In genomic region chr14:55881577-55882241, GRCh38 we compare ENCODE assay signal across 16 cellular contexts.
DNase-seq lines count a peak whose midpoint lies in the region; ATAC-seq, FAIRE-seq and TF ChIP-seq lines count a peak whose summit lies in the region.
"Had no signal": no experiment of that assay in that cellular context is flagged by ENCODE, and none has a peak within 500 bp of the region (broad histone marks: within the 10 kb centered on the region; RNA-seq: fewer than 3 reads in every experiment).

No MANE protein-coding gene starts in this region.

- H3K4me1 ChIP-seq in HEK293 (ENCODE audit: control insufficient read depth, insufficient read depth, low read length): no peaks in the 10 kb centered on the region
- H3K4me1 ChIP-seq in lower lobe of right lung: no peaks in the 10 kb centered on the region
- no peaks in the 10 kb centered on the region for H3K4me1 ChIP-seq in hepatocyte (ENCODE audit: insufficient read depth)

- no peak overlapping the region for H3K4me2 ChIP-seq in hepatocyte
- H3K4me2 ChIP-seq: KMS-11, smooth muscle cell had no signal

- H3K27me3 ChIP-seq in lower lobe of right lung (ENCODE audit: low read depth) (no peaks in the 10 kb centered on the region), hepatocyte (peaks cover 7% of the 10 kb centered on the region)

- CTCF ChIA-PET in HEK293 (lab: Yijun Ruan, JAX) (interaction anchor here (0.8 kb wide), 1 partner anchor 10 kb away, joined by 3 read pairs; no protein-coding TSS in a partner anchor), RWPE1 (lab: Yijun Ruan, JAX) (no interaction called here)

- no peak for TF ChIP-seq POLR2A in H54 (IDR thresholded peaks at IDR 0.05; ENCODE audit: low read depth, low read length)

- FAIRE-seq in H54 (lab: Jason Lieb, UNC): no peak

- H3K9me3 ChIP-seq in HEK293 (ENCODE audit: control insufficient read depth, insufficient read depth, low read depth, low read length): no peaks in the 10 kb centered on the region
- H3K9me3 ChIP-seq in lower lobe of right lung: no peaks in the 10 kb centered on the region
- no peaks in the 10 kb centered on the region for H3K9me3 ChIP-seq in hepatocyte (ENCODE audit: low read depth)

- no peaks in the 10 kb centered on the region for H3K36me3 ChIP-seq in HEK293 (ENCODE audit: control insufficient read depth in 2 of 2, insufficient read depth in 1 of 2, low read length in 2 of 2)
- H3K36me3 ChIP-seq in lower lobe of right lung: no peaks in the 10 kb centered on the region
- H3K36me3 ChIP-seq in hepatocyte (replicated peaks; ENCODE audit: insufficient read depth, low read depth): no peaks in the 10 kb centered on the region

- WGBS in hepatocyte (ENCODE audit: low lambda C conversion rate, missing lambda C conversion rate): 73% methylated on average over 6 of the region's 6 CpGs

- no peaks in the 10 kb centered on the region for H4K20me1 ChIP-seq in hepatocyte (ENCODE audit: insufficient read depth, poor library complexity, severe bottlenecking)

- peak; percentile 36 for ATAC-seq in sciatic nerve
- ATAC-seq in lower lobe of right lung: no peak
- ATAC-seq: activated T-helper 17 cell treated with anti-CD3 and anti-CD28 coated beads, Interleukin-2, amount 50 U/mL, for 72 hours had no signal

- no peaks in the 10 kb centered on the region for H3K79me2 ChIP-seq in hepatocyte

- POLR2A ChIA-PET in HEK293 (lab: Yijun Ruan, JAX) (no interaction called here), RWPE1 (lab: Yijun Ruan, JAX; ENCODE audit: low non-redundant PET) (no interaction called here)

- DNase-seq in RWPE1 (ENCODE audit: low spot score) (peak; percentile 24), fibroblast of gingiva (ENCODE audit: low read depth) (peak; percentile 14), sciatic nerve (ENCODE audit: low spot score) (no peak), lower lobe of right lung (no peak), hepatocyte (ENCODE audit: low spot score) (no peak), H54 (ENCODE audit: insufficient read length, low spot score) (no peak), cerebellar cortex (ENCODE audit: low spot score) (no peak)
- DNase-seq: activated CD4-positive, alpha-beta T cell treated with anti-CD3 and anti-CD28 coated beads, Interleukin-2, amount 50 U/mL, for 48 hours; CD4-positive, alpha-beta memory T cell; hippocampal formation; SHP77; T-helper 9 cell had no signal

- H3K9me2 ChIP-seq in hepatocyte (replicated peaks; ENCODE audit: insufficient read depth): no peaks in the 10 kb centered on the region

- intact Hi-C loops in sciatic nerve (cut with DNase I): no loop called here
- intact Hi-C loops in lower lobe of right lung (cut with DNase I): no loop called here

- H3K27ac ChIP-seq in HEK293 (ENCODE audit: extremely low read depth, low read depth, low read length): no peak overlapping the region
- H3K27ac ChIP-seq in RWPE1: 0 out of 2 replicates have a peak overlapping the region, but pooled peaks have one; percentile 13
- H3K27ac ChIP-seq in lower lobe of right lung: no peak overlapping the region
- no peak overlapping the region for H3K27ac ChIP-seq in hepatocyte
- H3K27ac ChIP-seq: KMS-11 had no signal

- H3K4me3 ChIP-seq in HEK293 (ENCODE audit: low read depth, low read length) (no peak overlapping the region), lower lobe of right lung (no peak overlapping the region), hepatocyte (no peak overlapping the region)
- H3K4me3 ChIP-seq: smooth muscle cell had no signal

- H2AFZ ChIP-seq in hepatocyte: no peak overlapping the region

- no peak for TF ChIP-seq CTCF in HEK293 (tag by site-specific recombination; IDR thresholded peaks at IDR 0.05)
- TF ChIP-seq CTCF in RWPE1 (conservative IDR thresholded peaks at IDR 0.05; ENCODE audit: low read depth): no peak
- no peak for TF ChIP-seq CTCF in lower lobe of right lung (IDR thresholded peaks at IDR 0.05)
- TF ChIP-seq CTCF in hepatocyte (IDR thresholded peaks at IDR 0.05; ENCODE audit: poor library complexity): no peak

TF ChIP-seq in HEK293, 187 proteins besides CTCF, POLR2A, EP300 and RAD21:
- TF ChIP-seq ZBTB7A (tag by site-specific recombination; IDR thresholded peaks at IDR 0.05; ENCODE audit: low read depth) (no peak), SCRT2 (tag by site-specific recombination; IDR thresholded peaks at IDR 0.05) (peak; percentile 42; the same call in 1 of the 2 replicates), ZNF501 (tag by site-specific recombination; IDR thresholded peaks at IDR 0.05) (no peak), ZNF629 (tag by site-specific recombination; IDR thresholded peaks at IDR 0.05) (no peak), ZNF600 (tag by site-specific recombination; IDR thresholded peaks at IDR 0.05) (0 out of 2 replicates have a peak, but pooled peaks have one; percentile 18), ZNF341 (tag by site-specific recombination; IDR thresholded peaks at IDR 0.05; ENCODE audit: low read depth) (0 out of 2 replicates have a peak, but pooled peaks have one; percentile 18), ZBTB17 (tag by site-specific recombination; IDR thresholded peaks at IDR 0.05) (0 out of 2 replicates have a peak, but pooled peaks have one; percentile 36), ZNF335 (tag by site-specific recombination; conservative IDR thresholded peaks at IDR 0.05) (0 out of 2 replicates have a peak, but pooled peaks have one; percentile 21), ZNF549 (tag by site-specific recombination; IDR thresholded peaks at IDR 0.05) (no peak), ZNF580 (tag by site-specific recombination; IDR thresholded peaks at IDR 0.05) (no peak), ZNF280D (tag by site-specific recombination; IDR thresholded peaks at IDR 0.05) (no peak), BCL6B (tag by site-specific recombination; IDR thresholded peaks at IDR 0.05) (no peak)

Comparison
In these comparisons a context has a peak if more than half of its experiments do, and no peak if none do; other contexts are left out.
1. DNase-seq: peak in RWPE1 (single experiment) and fibroblast of gingiva (single experiment); none in sciatic nerve (single experiment), lower lobe of right lung (single experiment), hepatocyte (single experiment), H54 (single experiment) and cerebellar cortex (single experiment).